8 cellular contexts compared by ENCODE assay signal in the genomic region with DNA sequence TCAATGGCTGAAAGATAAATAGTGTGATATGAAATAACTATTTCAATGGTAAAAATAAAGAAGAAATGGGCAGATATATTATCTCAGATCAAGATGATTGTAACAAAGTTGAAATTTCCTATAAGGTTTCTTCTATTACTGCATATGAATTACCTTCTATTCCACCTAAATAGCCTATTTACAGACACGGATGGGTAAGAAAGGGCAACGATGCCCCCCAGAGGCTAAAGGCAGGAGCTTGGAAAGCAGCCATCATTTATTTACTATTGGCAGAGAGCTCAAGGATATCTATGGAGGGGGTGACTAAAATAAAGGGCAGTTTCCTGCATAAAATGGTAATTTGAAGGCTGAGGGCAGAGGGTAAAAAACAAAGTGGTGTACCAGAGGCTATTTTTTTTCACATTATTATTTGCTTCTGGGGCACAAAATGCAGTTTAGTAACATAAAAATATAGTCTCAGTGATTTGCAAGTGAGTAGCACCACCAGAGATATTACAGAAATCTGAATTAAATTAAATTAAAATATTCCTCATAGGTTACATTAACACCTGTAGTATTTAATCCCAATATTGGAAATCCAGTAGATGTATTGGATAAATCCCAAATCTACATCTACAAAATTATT.
A peak's percentile ranks its signal among the peaks of the same experiment; 100 is the strongest.
DNase-seq lines count a peak whose midpoint lies in the region; ATAC-seq, FAIRE-seq and TF ChIP-seq lines count a peak whose summit lies in the region.

No MANE protein-coding gene starts in this region.

- peak; percentile 64 for TF ChIP-seq CTCF in HL-60 (IDR thresholded peaks at IDR 0.05; ENCODE audit: insufficient read depth, low read length)

- H3K27ac Mint-ChIP-seq in immature natural killer cell = no peak overlapping the region

- H3K27me3 Mint-ChIP-seq in immature natural killer cell (ENCODE audit: low read depth in 3 of 3) = peaks cover 0 to 2% (median 1%) of the 10 kb centered on the region in 3 donors

- H3K4me1 Mint-ChIP-seq in immature natural killer cell = no peaks in the 10 kb centered on the region

- no peaks in the 10 kb centered on the region for H3K36me3 ChIP-seq in adipocyte (ENCODE audit: control insufficient read depth, insufficient read depth, low read length, severe bottlenecking)

- H3K9me3 Mint-ChIP-seq in immature natural killer cell = no peaks in the 10 kb centered on the region

- no peak for ATAC-seq in HG03045 (IDR thresholded peaks at IDR 0.05; ENCODE audit: unreplicated experiment)

- H3K27me3 ChIP-seq in HL-60 (ENCODE audit: insufficient read depth, poor library complexity, severe bottlenecking) (peaks cover 4% of the 10 kb centered on the region), adipocyte (replicated peaks; ENCODE audit: control insufficient read depth, insufficient read depth, low read length) (no peaks in the 10 kb centered on the region)

- H3K4me1 ChIP-seq in adipocyte (ENCODE audit: control insufficient read depth, insufficient read depth, low read length) = no peaks in the 10 kb centered on the region

- H3K36me3 Mint-ChIP-seq in immature natural killer cell = no peaks in the 10 kb centered on the region

- H3K27ac ChIP-seq in HL-60 (replicated peaks) = no peak overlapping the region

- H3K9me3 ChIP-seq in adipocyte (ENCODE audit: control insufficient read depth, low read length) = no peaks in the 10 kb centered on the region

- H3K9ac ChIP-seq in adipocyte (ENCODE audit: low read length) = no peak overlapping the region

- H3K4me3 Mint-ChIP-seq in immature natural killer cell = no peak overlapping the region

- peak; percentile 84 for FAIRE-seq in RCC 7860 (lab: Jason Lieb, UNC)

- DNase-seq in GDM1 (lab: John Stamatoyannopoulos, UW) (peak; percentile 35), HL-60 (ENCODE audit: low read depth in 1 of 2, low spot score in 1 of 2) (peak in 1 of 2 experiments; percentile 66), RCC 7860 (ENCODE audit: low spot score) (peak; percentile 74), adipocyte (ENCODE audit: low read depth) (peak; percentile 86), immature natural killer cell (peak; percentile 14 to 15 (median 15)), HuH-7 (ENCODE audit: low spot score) (no peak)
- peak; percentile 11 to 37 (median 11) for DNase-seq in stimulated activated CD4-positive, alpha-beta T cell treated with anti-CD3 and anti-CD28 coated beads, TNF-alpha, amount 100 ng/mL, for 24 hours (ENCODE audit: low read depth in 3 of 3)

- H3K4me3 ChIP-seq in HL-60 (replicated peaks; ENCODE audit: insufficient read depth, low read length) (no peak overlapping the region), adipocyte (ENCODE audit: low read length) (no peak overlapping the region)
